In the genomic region with DNA sequence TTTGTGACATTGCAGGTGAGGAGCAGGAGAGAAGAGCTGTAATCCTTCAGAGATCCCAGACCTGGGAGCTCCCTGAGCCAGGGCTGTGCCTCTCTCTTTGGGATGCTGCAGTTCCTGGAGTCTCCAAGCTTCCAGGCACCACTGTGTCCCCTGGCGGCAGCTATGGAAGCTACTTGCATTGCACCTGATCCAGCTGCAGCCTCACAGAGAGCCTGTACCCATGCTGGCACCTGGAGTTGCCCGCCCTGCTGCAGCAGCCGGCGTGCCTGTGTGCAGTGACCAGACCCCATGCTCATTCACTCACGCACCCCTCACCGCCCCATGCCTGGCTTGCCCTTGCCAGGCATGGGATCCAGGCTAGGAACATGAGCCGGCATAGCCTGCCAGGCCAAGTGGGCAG, we compare ENCODE assay signal across 23 cellular contexts.
"Had no signal": no experiment of that assay in that cellular context is flagged by ENCODE, and none has a peak within 500 bp of the region (broad histone marks: within the 10 kb centered on the region; RNA-seq: fewer than 3 reads in every experiment).

No MANE protein-coding gene starts in this region.

- H3K4me3 Mint-ChIP-seq: activated CD8-positive, alpha-beta T cell treated with anti-CD3 and anti-CD28 coated beads for 36 hours; activated naive CD4-positive, alpha-beta T cell treated with anti-CD3 and anti-CD28 coated beads, Interleukin-2, amount 10 ng/mL, durations not matched to agents 7 days and 5 days; activated naive CD8-positive, alpha-beta T cell treated with anti-CD3 and anti-CD28 coated beads for 36 hours; activated T-cell treated with anti-CD3 and anti-CD28 coated beads, Interleukin-2, amount 50 U/mL, for 72 hours had no signal

- DNase-seq: activated CD4-positive, alpha-beta T cell treated with anti-CD3 and anti-CD28 coated beads for 4 hours; activated CD8-positive, alpha-beta memory T cell treated with anti-CD3 and anti-CD28 coated beads, Interleukin-2, amount 50 U/mL, for 4 hours; activated CD8-positive, alpha-beta T cell treated with anti-CD3 and anti-CD28 coated beads for 36 hours; activated gamma-delta T cell treated with Interleukin-2 at 50 U/mL for 16 hours; activated naive CD4-positive, alpha-beta T cell treated with anti-CD3 and anti-CD28 coated beads, Interleukin-2, amount 10 ng/mL, durations not matched to agents 7 days and 5 days; activated naive CD8-positive, alpha-beta T cell treated with anti-CD3 and anti-CD28 coated beads for 36 hours; activated T-cell treated with anti-CD3 and anti-CD28 coated beads, Interleukin-2, amount 50 U/mL, for 72 hours; anterior cingulate cortex; cerebellar nuclear complex; MG63; MV-4-11; NCI-H1105 treated with DMSO at 0.1 percent for 48 hours; NCI-H146; NCI-H187 treated with DMSO at 0.1 percent for 48 hours; NCI-H2081 treated with DMSO at 0.1 percent for 48 hours; NCI-H2227 treated with DMSO at 0.1 percent for 48 hours; NCI-H446 treated with DMSO at 0.1 percent for 48 hours; NCI-H526; NCI-H774; T-helper 1 cell had no signal

- H3K27ac ChIP-seq: SK-N-MC, VCaP had no signal

- H3K27me3 ChIP-seq: MG63 had no signal

- H3K36me3 ChIP-seq: MG63 had no signal

- H3K4me1 Mint-ChIP-seq: activated naive CD4-positive, alpha-beta T cell treated with anti-CD3 and anti-CD28 coated beads, Interleukin-2, amount 10 ng/mL, durations not matched to agents 7 days and 5 days; activated naive CD8-positive, alpha-beta T cell treated with anti-CD3 and anti-CD28 coated beads for 36 hours had no signal

- H3K9me3 Mint-ChIP-seq: activated CD8-positive, alpha-beta T cell treated with anti-CD3 and anti-CD28 coated beads for 36 hours; activated naive CD8-positive, alpha-beta T cell treated with anti-CD3 and anti-CD28 coated beads for 36 hours; activated T-cell treated with anti-CD3 and anti-CD28 coated beads, Interleukin-2, amount 50 U/mL, for 72 hours; activated T-helper 2 cell treated with anti-CD3 and anti-CD28 coated beads, Interferon-gamma antibody, Interleukin-2, Interleukin-4, amounts not matched to agents 10 μg/mL and 5 μg/mL and 100 μg/mL, durations not matched to agents 14 hours and 24 hours and 36 hours had no signal

- H3K27ac Mint-ChIP-seq: activated CD8-positive, alpha-beta T cell treated with anti-CD3 and anti-CD28 coated beads for 36 hours; activated naive CD4-positive, alpha-beta T cell treated with anti-CD3 and anti-CD28 coated beads, Interleukin-2, amount 10 ng/mL, durations not matched to agents 7 days and 5 days; activated naive CD8-positive, alpha-beta T cell treated with anti-CD3 and anti-CD28 coated beads for 36 hours; activated T-cell treated with anti-CD3 and anti-CD28 coated beads, Interleukin-2, amount 50 U/mL, for 72 hours; activated T-helper 2 cell treated with anti-CD3 and anti-CD28 coated beads, Interferon-gamma antibody, Interleukin-2, Interleukin-4, amounts not matched to agents 10 μg/mL and 5 μg/mL and 100 μg/mL, durations not matched to agents 14 hours and 24 hours and 36 hours had no signal

- H3K27me3 Mint-ChIP-seq: activated CD8-positive, alpha-beta T cell treated with anti-CD3 and anti-CD28 coated beads for 36 hours; activated naive CD8-positive, alpha-beta T cell treated with anti-CD3 and anti-CD28 coated beads for 36 hours had no signal

- H3K9me3 ChIP-seq: MG63 had no signal

- H3K36me3 Mint-ChIP-seq: activated naive CD4-positive, alpha-beta T cell treated with anti-CD3 and anti-CD28 coated beads, Interleukin-2, amount 10 ng/mL, durations not matched to agents 7 days and 5 days; activated naive CD8-positive, alpha-beta T cell treated with anti-CD3 and anti-CD28 coated beads for 36 hours had no signal

- H3K4me3 ChIP-seq: MG63, SK-N-MC had no signal

- ATAC-seq: activated CD8-positive, alpha-beta T cell treated with anti-CD3 and anti-CD28 coated beads for 36 hours; activated T-cell treated with anti-CD3 and anti-CD28 coated beads, Interleukin-2, amount 50 U/mL, for 72 hours had no signal
